12 cellular contexts compared by ENCODE assay signal in genomic region chr18:61998957-61999356, GRCh38.
DNase-seq lines count a peak whose midpoint lies in the region; ATAC-seq and TF ChIP-seq lines count a peak whose summit lies in the region.
"Had no signal": no experiment of that assay in that cellular context is flagged by ENCODE, and none has a peak within 500 bp of the region (broad histone marks: within the 10 kb centered on the region; RNA-seq: fewer than 3 reads in every experiment).

No MANE protein-coding gene starts in this region.

- no peak overlapping the region for H3K9ac ChIP-seq in GM23248

- H3K9me2 ChIP-seq in GM23248 (ENCODE audit: insufficient read depth) = no peaks in the 10 kb centered on the region

- H3K4me3 Mint-ChIP-seq in osteocyte (ENCODE audit: unreplicated experiment) = no peak overlapping the region
- H3K4me3 Mint-ChIP-seq: activated naive CD8-positive, alpha-beta T cell treated with anti-CD3 and anti-CD28 coated beads, Interleukin-2, amount 10 ng/mL, durations not matched to agents 7 days and 5 days had no signal

- no peak for TF ChIP-seq CTCF in RWPE1 (conservative IDR thresholded peaks at IDR 0.05; ENCODE audit: low read depth)
- TF ChIP-seq CTCF in epithelial cell of esophagus (IDR thresholded peaks at IDR 0.05; ENCODE audit: insufficient read depth, low read depth, low read length, missing control alignments) = no peak
- no peak for TF ChIP-seq CTCF in osteocyte (IDR thresholded peaks at IDR 0.05)
- no peak for TF ChIP-seq CTCF in prostate gland (IDR thresholded peaks at IDR 0.05)

- H3K9me3 ChIP-seq in GM23248 (ENCODE audit: low read depth) (no peaks in the 10 kb centered on the region), prostate gland (no peaks in the 10 kb centered on the region)
- H3K9me3 ChIP-seq: gastroesophageal sphincter had no signal

- ATAC-seq in HG02973 (IDR thresholded peaks at IDR 0.05; ENCODE audit: unreplicated experiment) = no peak
- ATAC-seq: gastroesophageal sphincter, mucosa of descending colon had no signal

- peak overlapping the region; percentile 75 for H3K27ac Mint-ChIP-seq in osteocyte (ENCODE audit: unreplicated experiment)
- H3K27ac Mint-ChIP-seq: activated naive CD8-positive, alpha-beta T cell treated with anti-CD3 and anti-CD28 coated beads, Interleukin-2, amount 10 ng/mL, durations not matched to agents 7 days and 5 days had no signal

- intact Hi-C loops in prostate gland (cut with DNase I) = no loop called here

- POLR2A ChIA-PET in RWPE1 (lab: Yijun Ruan, JAX; ENCODE audit: low non-redundant PET) = no interaction called here

- peaks cover 6% of the 10 kb centered on the region for H3K36me3 Mint-ChIP-seq in osteocyte (ENCODE audit: unreplicated experiment)

- H3K9me3 Mint-ChIP-seq in osteocyte (ENCODE audit: unreplicated experiment) = peaks cover 20% of the 10 kb centered on the region

- H3K27ac ChIP-seq in GM23248 = peak overlapping the region; percentile 54
- no peak overlapping the region for H3K27ac ChIP-seq in RWPE1
- no peak overlapping the region for H3K27ac ChIP-seq in prostate gland
- H3K27ac ChIP-seq: gastroesophageal sphincter had no signal

- no peaks in the 10 kb centered on the region for H4K20me1 ChIP-seq in GM23248 (ENCODE audit: insufficient read depth)

- H3K79me2 ChIP-seq in GM23248 (ENCODE audit: insufficient read depth) = no peaks in the 10 kb centered on the region

- H3K4me1 ChIP-seq in GM23248 (ENCODE audit: insufficient read depth) (peaks cover 33% of the 10 kb centered on the region), prostate gland (replicated peaks) (no peaks in the 10 kb centered on the region)
- H3K4me1 ChIP-seq: gastroesophageal sphincter had no signal

- H3F3A ChIP-seq in GM23248 (ENCODE audit: insufficient read depth) = peaks cover 35% of the 10 kb centered on the region

- no peak for TF ChIP-seq POLR2A in prostate gland (IDR thresholded peaks at IDR 0.05)

- in situ Hi-C loops in GM23248 (cut with MboI) = no loop called here

- CTCF ChIA-PET in RWPE1 (lab: Yijun Ruan, JAX) = interaction anchor here (0.6 kb wide), 1 partner anchor 369 kb away, joined by 3 read pairs; no protein-coding TSS in a partner anchor

- no peaks in the 10 kb centered on the region for H3K27me3 Mint-ChIP-seq in osteocyte (ENCODE audit: unreplicated experiment)

- DNase-seq in GM23248 (peak; percentile 86), RWPE1 (ENCODE audit: low spot score) (peak; percentile 42), epithelial cell of esophagus (ENCODE audit: low read depth) (peak; percentile 67), osteocyte (ENCODE audit: extremely low spot score, unreplicated experiment) (no peak), prostate gland (ENCODE audit: low spot score) (no peak), NCI-H2107 treated with DMSO at 0.1 percent for 48 hours (lab: John Stamatoyannopoulos, UW; ENCODE audit: unreplicated experiment) (no peak)
- DNase-seq: activated naive CD8-positive, alpha-beta T cell treated with anti-CD3 and anti-CD28 coated beads, Interleukin-2, amount 10 ng/mL, durations not matched to agents 7 days and 5 days; mucosa of descending colon; RPMI8226; stimulated activated CD4-positive, alpha-beta T cell treated with anti-CD3 and anti-CD28 coated beads, Interleukin-2, amount 100 ng/mL, for 24 hours had no signal

- no peak overlapping the region for H2AFZ ChIP-seq in GM23248

- H3K36me3 ChIP-seq in GM23248 (ENCODE audit: low read depth) (no peaks in the 10 kb centered on the region), prostate gland (no peaks in the 10 kb centered on the region)
- H3K36me3 ChIP-seq: gastroesophageal sphincter had no signal

- H3K4me3 ChIP-seq in GM23248 (no peak overlapping the region), epithelial cell of esophagus (ENCODE audit: low read length) (no peak overlapping the region), prostate gland (no peak overlapping the region)
- H3K4me3 ChIP-seq: gastroesophageal sphincter, mucosa of descending colon had no signal

- peak overlapping the region; percentile 53 for H3K4me2 ChIP-seq in GM23248 (ENCODE audit: unreplicated experiment)

- H3K4me1 Mint-ChIP-seq in osteocyte (ENCODE audit: unreplicated experiment) = peaks cover 48% of the 10 kb centered on the region

- H3K27me3 ChIP-seq in GM23248 (replicated peaks; ENCODE audit: insufficient read depth) (no peaks in the 10 kb centered on the region), prostate gland (replicated peaks; ENCODE audit: insufficient read depth) (no peaks in the 10 kb centered on the region)
- H3K27me3 ChIP-seq: gastroesophageal sphincter had no signal

Comparison
In these comparisons a context has a peak if more than half of its experiments do, and no peak if none do; other contexts are left out.
1. DNase-seq: peak in GM23248 (single experiment), RWPE1 (single experiment) and epithelial cell of esophagus (single experiment); none in osteocyte (single experiment), prostate gland (single experiment) and NCI-H2107 treated with DMSO at 0.1 percent for 48 hours (single experiment).